18 cellular contexts compared by ENCODE assay signal in genomic region chr3:9935966-9936365, GRCh38. TPM values are rescaled to one million over a fixed set of nuclear protein-coding genes. Genes with fewer than 3 reads are reported as not detected.
DNase-seq lines count a peak whose midpoint lies in the region; ATAC-seq and TF ChIP-seq lines count a peak whose summit lies in the region.
"Had no signal": no experiment of that assay in that cellular context is flagged by ENCODE, and none has a peak within 500 bp of the region (broad histone marks: within the 10 kb centered on the region; RNA-seq: fewer than 3 reads in every experiment).

No MANE protein-coding gene starts in this region.

- no peak overlapping the region for H3K4me3 Mint-ChIP-seq in CD4-positive, alpha-beta T cell
- H3K4me3 Mint-ChIP-seq in T-helper 17 cell, result no peak overlapping the region
- H3K4me3 Mint-ChIP-seq: GM23338 had no signal

- H4K20me1 ChIP-seq in BLaER1, result no peaks in the 10 kb centered on the region

- CTCF ChIA-PET in CD4-positive, alpha-beta T cell (lab: Charles Lee), result interaction anchor here (1.9 kb wide), 1 partner anchor 16 kb away, joined by 4 read pairs; the partner anchor contains the start of gene PRRT3

- H3K27me3 ChIP-seq in BLaER1 (no peaks in the 10 kb centered on the region), endocrine pancreas (ENCODE audit: control insufficient read depth, insufficient read depth, low read length) (no peaks in the 10 kb centered on the region)
- H3K27me3 ChIP-seq in CD4-positive, alpha-beta T cell (ENCODE audit: control insufficient read depth, insufficient read depth, low read length), result no peaks in the 10 kb centered on the region

- no peak overlapping the region for H3K4me3 ChIP-seq in BLaER1
- H3K4me3 ChIP-seq in endocrine pancreas (ENCODE audit: control insufficient read depth, insufficient read depth, low read length), result peak overlapping the region; percentile 31
- H3K4me3 ChIP-seq: GM23338, PC-9 had no signal

- no peaks in the 10 kb centered on the region for H3K9me3 ChIP-seq in BLaER1
- H3K9me3 ChIP-seq in CD4-positive, alpha-beta T cell (ENCODE audit: control insufficient read depth, low read length), result no peaks in the 10 kb centered on the region
- H3K9me3 ChIP-seq in T-helper 17 cell (ENCODE audit: control insufficient read depth, low read length, poor library complexity, severe bottlenecking), result no peaks in the 10 kb centered on the region
- H3K9me3 ChIP-seq in endocrine pancreas (ENCODE audit: control insufficient read depth, low read length), result no peaks in the 10 kb centered on the region

- peaks cover 40% of the 10 kb centered on the region for H3K36me3 ChIP-seq in BLaER1
- peaks cover 3% of the 10 kb centered on the region for H3K36me3 ChIP-seq in endocrine pancreas (ENCODE audit: control insufficient read depth, insufficient read depth, low read length)

- no peaks in the 10 kb centered on the region for H3K27me3 Mint-ChIP-seq in CD4-positive, alpha-beta T cell
- no peaks in the 10 kb centered on the region for H3K27me3 Mint-ChIP-seq in T-helper 17 cell

- DNase-seq in CD4-positive, alpha-beta T cell, result no peak
- DNase-seq in T-helper 17 cell, result no peak
- DNase-seq in omental fat pad (ENCODE audit: low spot score), result no peak
- DNase-seq in SHP77 (lab: John Stamatoyannopoulos, UW), result no peak
- DNase-seq: DMS79 treated with DMSO at 0.1 percent for 48 hours; GF-D8; KBM-7; NCI-H1092; NCI-H1694; NCI-H345; NCI-H526 treated with DMSO at 0.1 percent for 48 hours; NK-92 treated with Interleukin-12 subunit alpha and Interleukin-12 subunit beta, amount 100 ng/mL, for 24 hours; PC-9 had no signal

- peaks cover 37% of the 10 kb centered on the region for H3K36me3 Mint-ChIP-seq in CD4-positive, alpha-beta T cell (ENCODE audit: low read depth)
- H3K36me3 Mint-ChIP-seq in T-helper 17 cell (ENCODE audit: low read depth), result peaks cover 4% of the 10 kb centered on the region

- H3K4me1 Mint-ChIP-seq in CD4-positive, alpha-beta T cell (ENCODE audit: low read depth), result peaks cover 58% of the 10 kb centered on the region
- peaks cover 35% of the 10 kb centered on the region for H3K4me1 Mint-ChIP-seq in T-helper 17 cell

- POLR2A ChIA-PET in CD4-positive, alpha-beta T cell (lab: Charles Lee), result interaction anchor here (4.1 to 5.1 kb wide), 2 partner anchors 11 to 15 kb away, joined by 66 to 86 read pairs; partner anchors contain the start of gene PRRT3

- H3K4me2 ChIP-seq in BLaER1, result peak overlapping the region; percentile 99; the same call in 1 of the 2 replicates
- H3K4me2 ChIP-seq: GM23338 had no signal

- ATAC-seq in CD4-positive, alpha-beta T cell (ENCODE audit: poor library complexity), result no peak
- ATAC-seq in T-helper 17 cell (no peak), GM18502 (IDR thresholded peaks at IDR 0.05; ENCODE audit: poor library complexity, unreplicated experiment) (no peak), omental fat pad (ENCODE audit: low FRiP score) (no peak)
- ATAC-seq: GM23338 had no signal

- H3K9ac ChIP-seq in BLaER1 (no peak overlapping the region), endocrine pancreas (ENCODE audit: control insufficient read depth, insufficient read depth, low read length) (no peak overlapping the region)

- no peak overlapping the region for H3K27ac ChIP-seq in BLaER1
- H3K27ac ChIP-seq in CD4-positive, alpha-beta T cell (ENCODE audit: low read depth, low read length), result no peak overlapping the region
- H3K27ac ChIP-seq: C4-2B, PC-9 had no signal

- TF ChIP-seq CTCF in CD4-positive, alpha-beta T cell (IDR thresholded peaks at IDR 0.05), result no peak
- no peak for TF ChIP-seq CTCF in omental fat pad (IDR thresholded peaks at IDR 0.05)

- peak overlapping the region; percentile 99 for H3K27ac Mint-ChIP-seq in CD4-positive, alpha-beta T cell
- peak overlapping the region; percentile 99 for H3K27ac Mint-ChIP-seq in T-helper 17 cell
- H3K27ac Mint-ChIP-seq: GM23338 had no signal

- no peaks in the 10 kb centered on the region for H3K9me3 Mint-ChIP-seq in CD4-positive, alpha-beta T cell

- peaks cover 29% of the 10 kb centered on the region for H3K4me1 ChIP-seq in BLaER1
- H3K4me1 ChIP-seq in endocrine pancreas (ENCODE audit: control insufficient read depth, insufficient read depth, low read length), result peaks cover 17% of the 10 kb centered on the region

- intact Hi-C loops in CD4-positive, alpha-beta T cell (cut with DNase I, micrococcal nuclease), result loop anchor here (2.0 to 10.0 kb wide), 3 partner anchors 51 to 349 kb away; partner anchors contain the start of genes EMC3 (in 1 of the 2) and VHL (in 1 of the 2)

RNA-seq across cellular contexts. Expression of gene CRELD1, which starts 2.3 kb away (rescaled TPM):
- total RNA-seq in CD4-positive, alpha-beta T cell, result 10 to 100 TPM; 10.7 to 12.4 TPM
- total RNA-seq in T-helper 17 cell (10 to 100 TPM; 15.5 to 20.0 TPM), omental fat pad (10 to 100 TPM; 26.8 to 52.3 (median 38.4) TPM)

RNA-seq across cellular contexts. Expression of gene PRRT3, which starts 16.2 kb away (rescaled TPM):
- 1 to 10 TPM; 6.3 to 8.3 TPM for total RNA-seq in CD4-positive, alpha-beta T cell
- total RNA-seq in T-helper 17 cell (1 to 10 TPM; 5.8 to 5.9 TPM), omental fat pad (1 to 10 TPM; 1.1 to 2.8 (median 1.3) TPM)

RNA-seq across cellular contexts. Expression of gene IL17RC, which starts 19.1 kb away (rescaled TPM):
- total RNA-seq in CD4-positive, alpha-beta T cell, result under 1 TPM; 0.42 to 0.88 TPM
- total RNA-seq in T-helper 17 cell, result under 1 TPM; 0.47 to 0.92 TPM
- total RNA-seq in omental fat pad, result 10 to 100 TPM; 53.4 to 97.6 (median 58.2) TPM

RNA-seq across cellular contexts. Expression of gene IL17RE, which starts 33.3 kb away (rescaled TPM):
- 1 to 10 TPM; 1.4 to 1.6 TPM for total RNA-seq in CD4-positive, alpha-beta T cell
- 10 to 100 TPM; 10.1 to 12.4 TPM for total RNA-seq in T-helper 17 cell
- total RNA-seq in omental fat pad, result 10 to 100 TPM in 2 of 4 donors, 1 to 10 TPM in 2; 7.7 to 13.8 (median 10.3) TPM

RNA-seq across cellular contexts. Expression of gene JAGN1, which starts 45.6 kb away (rescaled TPM):
- total RNA-seq in CD4-positive, alpha-beta T cell, result 10 to 100 TPM; 14.4 to 15.1 TPM
- total RNA-seq in T-helper 17 cell (10 to 100 TPM; 15.4 to 17.8 TPM), omental fat pad (10 to 100 TPM; 50.4 to 91.0 (median 75.6) TPM)

Comparison
In these comparisons a context has a peak if more than half of its experiments do, and no peak if none do; other contexts are left out.
1. RNA of gene IL17RC, which starts 19.1 kb away (total RNA-seq): 53.4 to 97.6 TPM in omental fat pad; 0.47 to 0.92 TPM in T-helper 17 cell and 0.42 to 0.88 TPM in CD4-positive, alpha-beta T cell; every median in the first group is over 10 times any median in the second.